In the genomic region with DNA sequence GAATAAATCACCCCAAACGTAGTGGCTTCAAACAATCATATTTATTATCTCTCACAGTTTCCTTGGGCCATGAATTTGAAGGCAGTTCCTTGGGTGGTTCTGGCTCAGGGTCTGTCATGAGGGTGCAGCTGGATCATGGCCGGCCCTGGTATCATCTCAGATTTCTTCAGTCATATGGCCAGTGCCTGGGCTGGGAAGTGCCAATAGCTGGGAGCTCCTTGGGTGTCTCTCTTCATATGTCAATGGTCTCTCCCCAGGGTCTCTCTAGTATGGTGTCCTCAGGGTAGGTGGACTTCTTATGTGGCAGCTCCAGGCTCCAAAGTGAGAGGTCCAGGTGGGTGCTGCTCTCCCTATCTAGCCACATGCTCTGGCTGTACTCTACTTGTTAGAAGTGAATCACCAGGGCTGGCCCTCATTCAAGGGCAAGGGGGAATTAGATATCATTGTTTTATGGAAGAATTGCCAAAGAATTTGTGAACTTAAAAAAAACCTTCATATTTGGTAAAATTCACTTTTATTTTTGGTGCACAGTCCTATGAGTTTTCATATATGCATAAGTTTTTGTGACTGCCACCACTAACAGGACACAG, we compare ENCODE assay signal across 31 cellular contexts. TPM values are rescaled to one million over a fixed set of nuclear protein-coding genes. Genes with fewer than 3 reads are reported as not detected.
DNase-seq lines count a peak whose midpoint lies in the region; ATAC-seq, FAIRE-seq and TF ChIP-seq lines count a peak whose summit lies in the region.
"Had no signal": no experiment of that assay in that cellular context is flagged by ENCODE, and none has a peak within 500 bp of the region (broad histone marks: within the 10 kb centered on the region; RNA-seq: fewer than 3 reads in every experiment).

No MANE protein-coding gene starts in this region.

- DNase-seq in activated CD8-positive, alpha-beta memory T cell treated with anti-CD3 and anti-CD28 coated beads, Interleukin-2, amount 10 ng/mL, durations not matched to agents 7 days and 5 days, result peak; percentile 5
- DNase-seq in activated CD8-positive, alpha-beta memory T cell treated with anti-CD3 and anti-CD28 coated beads for 24 hours, result no peak
- peak; percentile 64 for DNase-seq in amniotic epithelial cell (ENCODE audit: low read depth)
- DNase-seq in fibroblast of pulmonary artery (ENCODE audit: low read depth), result peak; percentile 80
- peak in 1 of 2 donors; percentile 48 for DNase-seq in gastrocnemius medialis
- no peak for DNase-seq in activated naive CD4-positive, alpha-beta T cell treated with anti-CD3 and anti-CD28 coated beads, Interleukin-2, amount 10 ng/mL, durations not matched to agents 7 days and 5 days
- DNase-seq in HTR-8/SVneo (ENCODE audit: insufficient read length, low spot score), result no peak
- DNase-seq in Ammon's horn (ENCODE audit: low spot score), result no peak
- DNase-seq: 8988T; activated CD4-positive, CD25-positive, alpha-beta regulatory T cell treated with anti-CD3 and anti-CD28 coated beads, Interleukin-2, amount 50 U/mL, for 72 hours; activated naive CD4-positive, alpha-beta T cell treated with anti-CD3 and anti-CD28 coated beads, Interleukin-2, amount 50 U/mL, for 16 hours; activated T-cell treated with anti-CD3 and anti-CD28 coated beads, Interleukin-2, amount 50 U/mL, for 72 hours; CD8-positive, alpha-beta T cell; DMS153; effector memory CD8-positive, alpha-beta T cell; glutamatergic neuron; kidney glomerular epithelial cell; MM.1S; NCI-H1417; NCI-H446 treated with DMSO at 0.1 percent for 48 hours; OCI-M1; SIG-M5; T-cell had no signal

- TF ChIP-seq POLR2A in gastrocnemius medialis (IDR thresholded peaks at IDR 0.05), result no peak

- H3K27ac ChIP-seq in gastrocnemius medialis, result peak overlapping the region in 1 of 4 donors; percentile 4
- H3K27ac ChIP-seq: ascending aorta had no signal

- no peaks in the 10 kb centered on the region for H3K9me3 Mint-ChIP-seq in activated CD8-positive, alpha-beta memory T cell treated with anti-CD3 and anti-CD28 coated beads, Interleukin-2, amount 10 ng/mL, durations not matched to agents 7 days and 5 days (ENCODE audit: low read depth)
- no peaks in the 10 kb centered on the region for H3K9me3 Mint-ChIP-seq in activated naive CD4-positive, alpha-beta T cell treated with anti-CD3 and anti-CD28 coated beads, Interleukin-2, amount 10 ng/mL, durations not matched to agents 7 days and 5 days
- H3K9me3 Mint-ChIP-seq: effector memory CD8-positive, alpha-beta T cell; memory B cell; stimulated activated effector memory CD8-positive, alpha-beta T cell treated with anti-CD3 and anti-CD28 coated beads, Interleukin-12 subunit alpha, Interleukin-12 subunit beta, amount 100 ng/mL, for 72 hours had no signal

- CTCF ChIA-PET in activated CD8-positive, alpha-beta memory T cell treated with anti-CD3 and anti-CD28 coated beads, Interleukin-2, amount 10 ng/mL, durations not matched to agents 7 days and 5 days (lab: Charles Lee), result no interaction called here
- CTCF ChIA-PET in activated naive CD4-positive, alpha-beta T cell treated with anti-CD3 and anti-CD28 coated beads, Interleukin-2, amount 10 ng/mL, durations not matched to agents 7 days and 5 days (lab: Charles Lee), result interaction anchor here (0.6 kb wide), 1 partner anchor 13 kb away, joined by 3 read pairs; no protein-coding TSS in a partner anchor

- TF ChIP-seq CTCF in fibroblast of pulmonary artery (IDR thresholded peaks at IDR 0.05; ENCODE audit: low read length, missing control alignments) (no peak), gastrocnemius medialis (IDR thresholded peaks at IDR 0.05 in 4 of 5, conservative IDR thresholded peaks at IDR 0.05 in 1 of 5) (no peak)

- no peaks in the 10 kb centered on the region for H3K9me3 ChIP-seq in gastrocnemius medialis
- H3K9me3 ChIP-seq: ascending aorta had no signal

- no peaks in the 10 kb centered on the region for H3K27me3 ChIP-seq in gastrocnemius medialis
- H3K27me3 ChIP-seq: ascending aorta, esophagus muscularis mucosa had no signal

- H3K27ac Mint-ChIP-seq in activated CD8-positive, alpha-beta memory T cell treated with anti-CD3 and anti-CD28 coated beads, Interleukin-2, amount 10 ng/mL, durations not matched to agents 7 days and 5 days, result no peak overlapping the region
- H3K27ac Mint-ChIP-seq in activated naive CD4-positive, alpha-beta T cell treated with anti-CD3 and anti-CD28 coated beads, Interleukin-2, amount 10 ng/mL, durations not matched to agents 7 days and 5 days, result no peak overlapping the region
- H3K27ac Mint-ChIP-seq: activated T-cell treated with anti-CD3 and anti-CD28 coated beads, Interleukin-2, amount 50 U/mL, for 72 hours; CD8-positive, alpha-beta T cell; effector memory CD8-positive, alpha-beta T cell; GM23338; memory B cell; stimulated activated effector memory CD8-positive, alpha-beta T cell treated with anti-CD3 and anti-CD28 coated beads, Interleukin-12 subunit alpha, Interleukin-12 subunit beta, amount 100 ng/mL, for 72 hours; T-cell had no signal

- H3K36me3 ChIP-seq in gastrocnemius medialis, result no peaks in the 10 kb centered on the region
- H3K36me3 ChIP-seq: ascending aorta, esophagus muscularis mucosa had no signal

- no peaks in the 10 kb centered on the region for H3K4me1 Mint-ChIP-seq in activated CD8-positive, alpha-beta memory T cell treated with anti-CD3 and anti-CD28 coated beads, Interleukin-2, amount 10 ng/mL, durations not matched to agents 7 days and 5 days
- no peaks in the 10 kb centered on the region for H3K4me1 Mint-ChIP-seq in activated naive CD4-positive, alpha-beta T cell treated with anti-CD3 and anti-CD28 coated beads, Interleukin-2, amount 10 ng/mL, durations not matched to agents 7 days and 5 days
- H3K4me1 Mint-ChIP-seq: memory B cell; stimulated activated effector memory CD8-positive, alpha-beta T cell treated with anti-CD3 and anti-CD28 coated beads, Interleukin-12 subunit alpha, Interleukin-12 subunit beta, amount 100 ng/mL, for 72 hours; T-cell had no signal

- peaks cover 13% of the 10 kb centered on the region for H3K27me3 Mint-ChIP-seq in activated CD8-positive, alpha-beta memory T cell treated with anti-CD3 and anti-CD28 coated beads, Interleukin-2, amount 10 ng/mL, durations not matched to agents 7 days and 5 days
- peaks cover 18% of the 10 kb centered on the region for H3K27me3 Mint-ChIP-seq in activated naive CD4-positive, alpha-beta T cell treated with anti-CD3 and anti-CD28 coated beads, Interleukin-2, amount 10 ng/mL, durations not matched to agents 7 days and 5 days

- no peaks in the 10 kb centered on the region for H3K36me3 Mint-ChIP-seq in activated CD8-positive, alpha-beta memory T cell treated with anti-CD3 and anti-CD28 coated beads, Interleukin-2, amount 10 ng/mL, durations not matched to agents 7 days and 5 days
- H3K36me3 Mint-ChIP-seq in activated naive CD4-positive, alpha-beta T cell treated with anti-CD3 and anti-CD28 coated beads, Interleukin-2, amount 10 ng/mL, durations not matched to agents 7 days and 5 days, result no peaks in the 10 kb centered on the region
- H3K36me3 Mint-ChIP-seq: CD8-positive, alpha-beta T cell; memory B cell; stimulated activated effector memory CD8-positive, alpha-beta T cell treated with anti-CD3 and anti-CD28 coated beads, Interleukin-12 subunit alpha, Interleukin-12 subunit beta, amount 100 ng/mL, for 72 hours; T-cell had no signal

- H3K4me1 ChIP-seq in gastrocnemius medialis, result peaks cover 36 to 40% of the 10 kb centered on the region in 2 donors

- no peak overlapping the region for H3K4me3 Mint-ChIP-seq in activated CD8-positive, alpha-beta memory T cell treated with anti-CD3 and anti-CD28 coated beads, Interleukin-2, amount 10 ng/mL, durations not matched to agents 7 days and 5 days
- no peak overlapping the region for H3K4me3 Mint-ChIP-seq in activated naive CD4-positive, alpha-beta T cell treated with anti-CD3 and anti-CD28 coated beads, Interleukin-2, amount 10 ng/mL, durations not matched to agents 7 days and 5 days
- H3K4me3 Mint-ChIP-seq: activated T-cell treated with anti-CD3 and anti-CD28 coated beads, Interleukin-2, amount 50 U/mL, for 72 hours; CD8-positive, alpha-beta T cell; effector memory CD8-positive, alpha-beta T cell; GM23338; memory B cell; stimulated activated effector memory CD8-positive, alpha-beta T cell treated with anti-CD3 and anti-CD28 coated beads, Interleukin-12 subunit alpha, Interleukin-12 subunit beta, amount 100 ng/mL, for 72 hours; T-cell had no signal

- in situ Hi-C loops in gastrocnemius medialis (cut with MboI; ENCODE audit: low sequenced_read_pairs in 4 of 4), result no loop called here

- FAIRE-seq in HTR-8/SVneo (lab: Jason Lieb, UNC), result no peak
- FAIRE-seq: colon, G401.6, K562 had no signal

- H3K4me3 ChIP-seq in fibroblast of pulmonary artery (replicated peaks; ENCODE audit: low read depth, low read length) (no peak overlapping the region), gastrocnemius medialis (no peak overlapping the region)
- H3K4me3 ChIP-seq: ascending aorta, esophagus muscularis mucosa, GM23338, K562 had no signal

- intact Hi-C loops in gastrocnemius medialis (cut with DNase I; ENCODE audit: low total_unique reads), result loop anchor here (5.0 to 10.0 kb wide), 2 partner anchors 34 to 62 kb away; no protein-coding TSS in a partner anchor

- no peak for ATAC-seq in activated CD8-positive, alpha-beta memory T cell treated with anti-CD3 and anti-CD28 coated beads, Interleukin-2, amount 10 ng/mL, durations not matched to agents 7 days and 5 days
- ATAC-seq in gastrocnemius medialis, result peak; percentile 43 to 47
- ATAC-seq: activated T-cell treated with anti-CD3 and anti-CD28 coated beads, Interleukin-2, amount 50 U/mL, for 72 hours; CD8-positive, alpha-beta T cell; effector memory CD8-positive, alpha-beta T cell; GM23338; K562; stimulated activated effector memory CD8-positive, alpha-beta T cell treated with anti-CD3 and anti-CD28 coated beads, Interleukin-12 subunit alpha, Interleukin-12 subunit beta, amount 100 ng/mL, for 72 hours; T-cell had no signal

RNA-seq across cellular contexts. Expression of a gene that starts 15.4 kb away (rescaled TPM):
- total RNA-seq in activated CD8-positive, alpha-beta memory T cell treated with anti-CD3 and anti-CD28 coated beads, Interleukin-2, amount 10 ng/mL, durations not matched to agents 7 days and 5 days, result not detected
- total RNA-seq in gastrocnemius medialis, result 10 to 100 TPM; 10.0 to 32.5 (median 17.0) TPM
- total RNA-seq: CD8-positive, alpha-beta T cell had no signal

Comparison
In these comparisons a context has a peak if more than half of its experiments do, and no peak if none do; other contexts are left out.
1. DNase-seq: peak in activated CD8-positive, alpha-beta memory T cell treated with anti-CD3 and anti-CD28 coated beads, Interleukin-2, amount 10 ng/mL, durations not matched to agents 7 days and 5 days (single experiment), amniotic epithelial cell (single experiment) and fibroblast of pulmonary artery (single experiment); none in activated CD8-positive, alpha-beta memory T cell treated with anti-CD3 and anti-CD28 coated beads for 24 hours (single experiment), activated naive CD4-positive, alpha-beta T cell treated with anti-CD3 and anti-CD28 coated beads, Interleukin-2, amount 10 ng/mL, durations not matched to agents 7 days and 5 days (single experiment), HTR-8/SVneo (single experiment) and Ammon's horn (single experiment).
2. RNA of a gene that starts 15.4 kb away (total RNA-seq): 10.0 to 32.5 TPM in gastrocnemius medialis; not detected in activated CD8-positive, alpha-beta memory T cell treated with anti-CD3 and anti-CD28 coated beads, Interleukin-2, amount 10 ng/mL, durations not matched to agents 7 days and 5 days; every median in the first group is over 10 times any median in the second.